Comparison of ENCODE assay signal across 26 cellular contexts in genomic region chr16:4654387-4654901, GRCh38. TPM values are rescaled to one million over a fixed set of nuclear protein-coding genes. Genes with fewer than 3 reads are reported as not detected.
A peak's percentile ranks its signal among the peaks of the same experiment; 100 is the strongest.
DNase-seq lines count a peak whose midpoint lies in the region; ATAC-seq, FAIRE-seq and TF ChIP-seq lines count a peak whose summit lies in the region.
"Had no signal": no experiment of that assay in that cellular context is flagged by ENCODE, and none has a peak within 500 bp of the region (broad histone marks: within the 10 kb centered on the region; RNA-seq: fewer than 3 reads in every experiment).

No MANE protein-coding gene starts in this region.

- intact Hi-C loops in Right ventricle myocardium inferior (cut with DNase I) (no loop called here), kidney (cut with DNase I) (no loop called here), upper lobe of right lung (cut with DNase I) (no loop called here)

- peaks cover 0 to 2% of the 10 kb centered on the region in 2 donors for H3K4me1 ChIP-seq in right atrium auricular region
- peaks cover 18 to 28% of the 10 kb centered on the region in 2 donors for H3K4me1 ChIP-seq in kidney (ENCODE audit: control insufficient read depth in 1 of 2, insufficient read depth in 1 of 2, low read depth in 1 of 2, low read length in 2 of 2)
- H3K4me1 ChIP-seq in upper lobe of right lung: peaks cover 29% of the 10 kb centered on the region
- H3K4me1 ChIP-seq: tibial artery had no signal

- no peak for FAIRE-seq in kidney (lab: Jason Lieb, UNC)
- FAIRE-seq: HTR-8/SVneo, TTC549 had no signal

- ATAC-seq in Right ventricle myocardium inferior (no peak), upper lobe of right lung (peak; percentile 79)
- no peak for ATAC-seq in stimulated activated effector memory CD8-positive, alpha-beta T cell treated with anti-CD3 and anti-CD28 coated beads, Interleukin-12 subunit alpha, Interleukin-12 subunit beta, amount 100 ng/mL, for 72 hours
- ATAC-seq: activated CD4-positive, alpha-beta T cell treated with anti-CD3 and anti-CD28 coated beads for 36 hours; activated CD8-positive, alpha-beta memory T cell treated with anti-CD3 and anti-CD28 coated beads, Interleukin-2, amount 10 ng/mL, durations not matched to agents 7 days and 5 days; activated T-helper 17 cell treated with anti-CD3 and anti-CD28 coated beads, Interleukin-2, amount 50 U/mL, for 72 hours; natural killer cell treated with Interleukin-12 subunit alpha and Interleukin-12 subunit beta and Interleukin-15 and Interleukin-18, amount 100 ng/mL, for 72 hours; stimulated activated naive B cell treated with anti-CD40 and anti-IgM and Interleukin-4, amounts not matched to agents 10 μg/mL and 1 μg/mL and 100 μg/mL, for 72 hours had no signal

- TF ChIP-seq CTCF in right atrium auricular region (IDR thresholded peaks at IDR 0.05) (no peak), kidney (IDR thresholded peaks at IDR 0.05; ENCODE audit: borderline replicate concordance, extremely low read depth, insufficient read depth) (no peak), nephron (IDR thresholded peaks at IDR 0.05; ENCODE audit: unreplicated experiment in 3 of 3) (no peak), upper lobe of right lung (IDR thresholded peaks at IDR 0.05) (no peak)

- H3K9me3 ChIP-seq in right atrium auricular region (no peaks in the 10 kb centered on the region), kidney (ENCODE audit: control insufficient read depth in 1 of 2, low read length in 2 of 2) (no peaks in the 10 kb centered on the region), upper lobe of right lung (no peaks in the 10 kb centered on the region)
- H3K9me3 ChIP-seq: tibial artery had no signal

- H3K36me3 ChIP-seq in right atrium auricular region: peaks cover 94% of the 10 kb centered on the region
- peaks cover 11 to 23% of the 10 kb centered on the region in 2 donors for H3K36me3 ChIP-seq in kidney (ENCODE audit: control insufficient read depth in 1 of 2, insufficient read depth in 2 of 2, low read length in 2 of 2)
- peaks cover 83% of the 10 kb centered on the region for H3K36me3 ChIP-seq in upper lobe of right lung

- H3K4me3 ChIP-seq in right atrium auricular region (no peak overlapping the region), kidney (ENCODE audit: low read length in 2 of 2) (no peak overlapping the region), upper lobe of right lung (no peak overlapping the region)
- H3K4me3 ChIP-seq: tibial artery had no signal

- peaks cover 4% of the 10 kb centered on the region for H3K4me1 Mint-ChIP-seq in nephron
- H3K4me1 Mint-ChIP-seq in stimulated activated effector memory CD8-positive, alpha-beta T cell treated with anti-CD3 and anti-CD28 coated beads, Interleukin-12 subunit alpha, Interleukin-12 subunit beta, amount 100 ng/mL, for 72 hours: peaks cover 16% of the 10 kb centered on the region

- H3K27ac ChIP-seq in right atrium auricular region (no peak overlapping the region), kidney (ENCODE audit: low read depth in 2 of 2, low read length in 2 of 2) (peak overlapping the region; percentile 75 to 84), upper lobe of right lung (peak overlapping the region; percentile 77)
- H3K27ac ChIP-seq: tibial artery had no signal

- peak; percentile 27 for DNase-seq in Right ventricle myocardium inferior (ENCODE audit: missing footprints)
- DNase-seq in right atrium auricular region (ENCODE audit: low spot score): no peak
- no peak for DNase-seq in kidney
- peak; percentile 86 for DNase-seq in upper lobe of right lung
- DNase-seq in T-helper 9 cell: no peak
- no peak for DNase-seq in stimulated activated effector memory CD8-positive, alpha-beta T cell treated with anti-CD3 and anti-CD28 coated beads, Interleukin-12 subunit alpha, Interleukin-12 subunit beta, amount 100 ng/mL, for 72 hours (ENCODE audit: low spot score in 2 of 2)
- DNase-seq in Kasumi-1 (lab: John Stamatoyannopoulos, UW): no peak
- DNase-seq: 8988T; activated CD4-positive, alpha-beta T cell treated with anti-CD3 and anti-CD28 coated beads for 36 hours; activated CD8-positive, alpha-beta memory T cell treated with anti-CD3 and anti-CD28 coated beads, Interleukin-2, amount 10 ng/mL, durations not matched to agents 7 days and 5 days; hippocampal formation; NCI-H1105 treated with DMSO at 0.1 percent for 48 hours; NCI-H2029 treated with DMSO at 0.1 percent for 48 hours; NCI-H345; NCI-H774; Right ventricle myocardium superior; stimulated activated CD4-positive, alpha-beta T cell treated with anti-CD3 and anti-CD28 coated beads, Interleukin-2, amount 100 ng/mL, for 24 hours; stimulated activated naive B cell treated with anti-CD40 and anti-IgM and Interleukin-4, amounts not matched to agents 10 μg/mL and 1 μg/mL and 100 μg/mL, for 72 hours; tibial artery had no signal

- H3K27me3 Mint-ChIP-seq in nephron (ENCODE audit: low read depth): no peaks in the 10 kb centered on the region
- H3K27me3 Mint-ChIP-seq: activated CD4-positive, alpha-beta T cell treated with anti-CD3 and anti-CD28 coated beads for 36 hours; activated CD8-positive, alpha-beta memory T cell treated with anti-CD3 and anti-CD28 coated beads, Interleukin-2, amount 10 ng/mL, durations not matched to agents 7 days and 5 days; activated naive CD8-positive, alpha-beta T cell; activated T-helper 17 cell treated with anti-CD3 and anti-CD28 coated beads, Interleukin-2, amount 50 U/mL, for 72 hours; memory B cell; natural killer cell treated with Interleukin-12 subunit alpha and Interleukin-12 subunit beta and Interleukin-15 and Interleukin-18, amount 100 ng/mL, for 72 hours; stimulated activated naive B cell treated with anti-CD40 and anti-IgM and Interleukin-4, amounts not matched to agents 10 μg/mL and 1 μg/mL and 100 μg/mL, for 72 hours had no signal

- no peak overlapping the region for H3K4me3 Mint-ChIP-seq in nephron
- no peak overlapping the region for H3K4me3 Mint-ChIP-seq in stimulated activated effector memory CD8-positive, alpha-beta T cell treated with anti-CD3 and anti-CD28 coated beads, Interleukin-12 subunit alpha, Interleukin-12 subunit beta, amount 100 ng/mL, for 72 hours
- H3K4me3 Mint-ChIP-seq: activated CD4-positive, alpha-beta T cell treated with anti-CD3 and anti-CD28 coated beads for 36 hours; activated CD8-positive, alpha-beta memory T cell treated with anti-CD3 and anti-CD28 coated beads, Interleukin-2, amount 10 ng/mL, durations not matched to agents 7 days and 5 days; activated naive CD8-positive, alpha-beta T cell; activated T-helper 17 cell treated with anti-CD3 and anti-CD28 coated beads, Interleukin-2, amount 50 U/mL, for 72 hours; memory B cell; natural killer cell treated with Interleukin-12 subunit alpha and Interleukin-12 subunit beta and Interleukin-15 and Interleukin-18, amount 100 ng/mL, for 72 hours; stimulated activated naive B cell treated with anti-CD40 and anti-IgM and Interleukin-4, amounts not matched to agents 10 μg/mL and 1 μg/mL and 100 μg/mL, for 72 hours had no signal

- no peak overlapping the region for H3K9ac ChIP-seq in kidney (ENCODE audit: low read length in 2 of 2)

- peaks cover under 1% of the 10 kb centered on the region for H3K9me3 Mint-ChIP-seq in nephron
- H3K9me3 Mint-ChIP-seq in stimulated activated effector memory CD8-positive, alpha-beta T cell treated with anti-CD3 and anti-CD28 coated beads, Interleukin-12 subunit alpha, Interleukin-12 subunit beta, amount 100 ng/mL, for 72 hours: no peaks in the 10 kb centered on the region
- H3K9me3 Mint-ChIP-seq: activated T-helper 17 cell treated with anti-CD3 and anti-CD28 coated beads, Interleukin-2, amount 50 U/mL, for 72 hours; memory B cell; natural killer cell treated with Interleukin-12 subunit alpha and Interleukin-12 subunit beta and Interleukin-15 and Interleukin-18, amount 100 ng/mL, for 72 hours; stimulated activated naive B cell treated with anti-CD40 and anti-IgM and Interleukin-4, amounts not matched to agents 10 μg/mL and 1 μg/mL and 100 μg/mL, for 72 hours had no signal

- H3K27me3 ChIP-seq in right atrium auricular region (no peaks in the 10 kb centered on the region), upper lobe of right lung (no peaks in the 10 kb centered on the region)
- H3K27me3 ChIP-seq: tibial artery had no signal

- H3K27ac Mint-ChIP-seq in nephron: peak overlapping the region; percentile 33 to 63 (median 47)
- no peak overlapping the region for H3K27ac Mint-ChIP-seq in stimulated activated effector memory CD8-positive, alpha-beta T cell treated with anti-CD3 and anti-CD28 coated beads, Interleukin-12 subunit alpha, Interleukin-12 subunit beta, amount 100 ng/mL, for 72 hours
- H3K27ac Mint-ChIP-seq: activated CD4-positive, alpha-beta T cell treated with anti-CD3 and anti-CD28 coated beads for 36 hours; activated CD8-positive, alpha-beta memory T cell treated with anti-CD3 and anti-CD28 coated beads, Interleukin-2, amount 10 ng/mL, durations not matched to agents 7 days and 5 days; activated naive CD8-positive, alpha-beta T cell; activated T-helper 17 cell treated with anti-CD3 and anti-CD28 coated beads, Interleukin-2, amount 50 U/mL, for 72 hours; memory B cell; natural killer cell treated with Interleukin-12 subunit alpha and Interleukin-12 subunit beta and Interleukin-15 and Interleukin-18, amount 100 ng/mL, for 72 hours had no signal

- H3K36me3 Mint-ChIP-seq in nephron (ENCODE audit: low read depth): peaks cover 26% of the 10 kb centered on the region
- peaks cover 91% of the 10 kb centered on the region for H3K36me3 Mint-ChIP-seq in stimulated activated effector memory CD8-positive, alpha-beta T cell treated with anti-CD3 and anti-CD28 coated beads, Interleukin-12 subunit alpha, Interleukin-12 subunit beta, amount 100 ng/mL, for 72 hours
- H3K36me3 Mint-ChIP-seq: natural killer cell treated with Interleukin-12 subunit alpha and Interleukin-12 subunit beta and Interleukin-15 and Interleukin-18, amount 100 ng/mL, for 72 hours had no signal

RNA-seq across cellular contexts. Expression of gene MGRN1, which starts 29.8 kb away (rescaled TPM):
- 32.2 TPM for total RNA-seq in Right ventricle myocardium inferior
- 10 to 100 TPM; 35.6 to 47.4 TPM for total RNA-seq in right atrium auricular region
- total RNA-seq in kidney: 90.8 TPM
- 19.7 TPM for polyA plus RNA-seq in kidney (ENCODE audit: insufficient read depth, low read depth, low replicate concordance)
- 81.3 TPM for total RNA-seq in upper lobe of right lung

RNA-seq across cellular contexts. Expression of gene NUDT16L1, which starts 38.9 kb away (rescaled TPM):
- total RNA-seq in Right ventricle myocardium inferior (52.3 TPM), right atrium auricular region (10 to 100 TPM; 25.5 to 61.5 TPM), kidney (30.6 TPM), upper lobe of right lung (24.0 TPM)
- polyA plus RNA-seq in kidney (ENCODE audit: insufficient read depth, low read depth, low replicate concordance): 69.4 TPM

RNA-seq across cellular contexts. Expression of gene UBALD1, which starts 39.8 kb away (rescaled TPM):
- total RNA-seq in Right ventricle myocardium inferior: 26.2 TPM
- 10 to 100 TPM; 10.8 to 12.2 TPM for total RNA-seq in right atrium auricular region
- 38.3 TPM for total RNA-seq in kidney
- polyA plus RNA-seq in kidney (ENCODE audit: insufficient read depth, low read depth, low replicate concordance): 31.8 TPM
- total RNA-seq in upper lobe of right lung: 35.5 TPM

Comparison
In these comparisons a context has a peak if more than half of its experiments do, and no peak if none do; other contexts are left out.
1. DNase-seq: peak in Right ventricle myocardium inferior (single experiment) and upper lobe of right lung (single experiment); none in right atrium auricular region (single experiment), kidney (single experiment), T-helper 9 cell (single experiment), stimulated activated effector memory CD8-positive, alpha-beta T cell treated with anti-CD3 and anti-CD28 coated beads, Interleukin-12 subunit alpha, Interleukin-12 subunit beta, amount 100 ng/mL, for 72 hours (0 of 2) and Kasumi-1 (0 of 2).
2. H3K27ac ChIP-seq: peak in kidney (2 of 2) and upper lobe of right lung (single experiment); none in right atrium auricular region (0 of 2).